Comparison of ENCODE assay signal across 16 cellular contexts in genomic region chr2:215553946-215554345, GRCh38.
DNase-seq lines count a peak whose midpoint lies in the region; ATAC-seq and TF ChIP-seq lines count a peak whose summit lies in the region.
"Had no signal": no experiment of that assay in that cellular context is flagged by ENCODE, and none has a peak within 500 bp of the region (broad histone marks: within the 10 kb centered on the region; RNA-seq: fewer than 3 reads in every experiment).

No MANE protein-coding gene starts in this region.

- WGBS in esophagus muscularis mucosa = 98% methylated on average over 3 of the region's 3 CpGs

- TF ChIP-seq CTCF in GM10266 (IDR thresholded peaks at IDR 0.05; ENCODE audit: control insufficient read depth, insufficient read depth, low read depth, missing control alignments) = peak; percentile 29
- peak; percentile 24 for TF ChIP-seq CTCF in HFF-Myc (IDR thresholded peaks at IDR 0.05; ENCODE audit: low read depth, low read length, missing control alignments)
- peak; percentile 17; the same call in 1 of the 2 replicates for TF ChIP-seq CTCF in Panc1 (IDR thresholded peaks at IDR 0.05)
- peak; percentile 10 for TF ChIP-seq CTCF in fibroblast of pulmonary artery (IDR thresholded peaks at IDR 0.05; ENCODE audit: low read length, missing control alignments)
- no peak for TF ChIP-seq CTCF in esophagus muscularis mucosa (IDR thresholded peaks at IDR 0.05)

- H3K4me3 ChIP-seq in HFF-Myc (replicated peaks; ENCODE audit: low read depth, low read length) (no peak overlapping the region), Panc1 (ENCODE audit: low read depth in 2 of 2, low read length in 2 of 2) (no peak overlapping the region), fibroblast of pulmonary artery (replicated peaks; ENCODE audit: low read depth, low read length) (no peak overlapping the region), esophagus muscularis mucosa (no peak overlapping the region)
- H3K4me3 ChIP-seq: BLaER1 treated with 17β-estradiol and CSF1 and Interleukin-3, amounts not matched to agents 10 nM and 100 nM; dorsolateral prefrontal cortex; lower lobe of right lung; testis had no signal

- no peak overlapping the region for H3K27ac ChIP-seq in Panc1 (ENCODE audit: low read length)
- no peak overlapping the region for H3K27ac ChIP-seq in esophagus muscularis mucosa (replicated peaks in 1 of 4)
- H3K27ac ChIP-seq: BLaER1 treated with 17β-estradiol and CSF1 and Interleukin-3, amounts not matched to agents 10 nM and 100 nM; dorsolateral prefrontal cortex; lower lobe of right lung; testis had no signal

- no peaks in the 10 kb centered on the region for H3K4me1 ChIP-seq in Panc1 (ENCODE audit: control insufficient read depth, insufficient read depth, low read length)
- no peaks in the 10 kb centered on the region for H3K4me1 ChIP-seq in esophagus muscularis mucosa
- H3K4me1 ChIP-seq: BLaER1 treated with 17β-estradiol and CSF1 and Interleukin-3, amounts not matched to agents 10 nM and 100 nM; lower lobe of right lung; testis had no signal

- H3K9me3 ChIP-seq in Panc1 (ENCODE audit: control insufficient read depth, insufficient read depth, low read depth, low read length) = no peaks in the 10 kb centered on the region
- no peaks in the 10 kb centered on the region for H3K9me3 ChIP-seq in esophagus muscularis mucosa
- H3K9me3 ChIP-seq: BLaER1 treated with 17β-estradiol and CSF1 and Interleukin-3, amounts not matched to agents 10 nM and 100 nM; lower lobe of right lung; testis had no signal

- in situ Hi-C loops in Panc1 (cut with HindIII; ENCODE audit: low pct_unique_long_range_greater_than_20kb, low sequenced_read_pairs) = no loop called here

- ATAC-seq in Panc1 (no peak), HG03135 (IDR thresholded peaks at IDR 0.05; ENCODE audit: unreplicated experiment) (no peak)
- ATAC-seq: lower lobe of right lung; naive thymus-derived CD4-positive, alpha-beta T cell had no signal

- H3K27me3 ChIP-seq in Panc1 (ENCODE audit: control insufficient read depth, insufficient read depth, low read length) (no peaks in the 10 kb centered on the region), esophagus muscularis mucosa (no peaks in the 10 kb centered on the region)
- H3K27me3 ChIP-seq: BLaER1 treated with 17β-estradiol and CSF1 and Interleukin-3, amounts not matched to agents 10 nM and 100 nM; dorsolateral prefrontal cortex; testis had no signal

- no TSS peak for BruUV-seq in Panc1 (replicated peaks; lab: Mats Ljungman, UMichigan)

- H3K36me3 ChIP-seq in Panc1 (ENCODE audit: control insufficient read depth, insufficient read depth, low read length) = no peaks in the 10 kb centered on the region
- H3K36me3 ChIP-seq in esophagus muscularis mucosa = no peaks in the 10 kb centered on the region
- H3K36me3 ChIP-seq: BLaER1 treated with 17β-estradiol and CSF1 and Interleukin-3, amounts not matched to agents 10 nM and 100 nM; lower lobe of right lung had no signal

- TF ChIP-seq EP300 in esophagus muscularis mucosa (IDR thresholded peaks at IDR 0.05) = no peak

- CTCF ChIA-PET in Panc1 (lab: Charles Lee) = no interaction called here

- no peak for TF ChIP-seq POLR2A in esophagus muscularis mucosa (IDR thresholded peaks at IDR 0.05; ENCODE audit: low read depth)

- intact Hi-C loops in Panc1 (cut with micrococcal nuclease; ENCODE audit: unreplicated experiment) (no loop called here), esophagus muscularis mucosa (cut with DNase I) (no loop called here)

- no peak for DNase-seq in GM10266 (ENCODE audit: extremely low spot score)
- DNase-seq in HFF-Myc (ENCODE audit: extremely low read depth, low read depth) = no peak
- no peak for DNase-seq in Panc1 (ENCODE audit: low read depth, low spot score)
- no peak for DNase-seq in fibroblast of pulmonary artery (ENCODE audit: low read depth)
- no peak for DNase-seq in UCSD-AML1 (lab: John Stamatoyannopoulos, UW; ENCODE audit: unreplicated experiment)
- DNase-seq in activated T-cell treated with anti-CD3 and anti-CD28 coated beads, Interleukin-2, amount 50 U/mL, for 1 hour = no peak
- DNase-seq in esophagus muscularis mucosa (ENCODE audit: extremely low spot score) = no peak
- DNase-seq: activated CD4-positive, alpha-beta T cell treated with anti-CD3 and anti-CD28 coated beads, Interleukin-2, amount 50 U/mL, for 4 hours; dorsolateral prefrontal cortex; KG1; lower lobe of right lung; naive thymus-derived CD4-positive, alpha-beta T cell; NCI-H2081; testis had no signal

- POLR2A ChIA-PET in Panc1 (lab: Charles Lee) = no interaction called here

Comparison
In these comparisons a context has a peak if more than half of its experiments do, and no peak if none do; other contexts are left out.
1. CTCF ChIP-seq: peak in GM10266 (single experiment), HFF-Myc (single experiment), Panc1 (single experiment) and fibroblast of pulmonary artery (single experiment); none in esophagus muscularis mucosa (0 of 3).